Comparison of ENCODE assay signal across 14 cellular contexts in genomic region chr10:110408203-110408871, GRCh38.
DNase-seq lines count a peak whose midpoint lies in the region; ATAC-seq and TF ChIP-seq lines count a peak whose summit lies in the region.
"Had no signal": no experiment of that assay in that cellular context is flagged by ENCODE, and none has a peak within 500 bp of the region (broad histone marks: within the 10 kb centered on the region; RNA-seq: fewer than 3 reads in every experiment).

No MANE protein-coding gene starts in this region.

- no peak for TF ChIP-seq POLR2A in suprapubic skin (IDR thresholded peaks at IDR 0.05)
- TF ChIP-seq POLR2A in esophagus muscularis mucosa (IDR thresholded peaks at IDR 0.05; ENCODE audit: low read depth): no peak

- ATAC-seq in activated T-helper 17 cell treated with anti-CD3 and anti-CD28 coated beads, Interleukin-2, amount 50 U/mL, for 72 hours (replicated peaks): peak; percentile 30
- ATAC-seq in GM19351 (IDR thresholded peaks at IDR 0.05; ENCODE audit: unreplicated experiment) (no peak), Right ventricle myocardium superior (ENCODE audit: poor library complexity) (no peak)

- intact Hi-C loops in esophagus muscularis mucosa (cut with DNase I): no loop called here
- intact Hi-C loops in Right ventricle myocardium superior (cut with DNase I): no loop called here

- no peak overlapping the region for H3K4me2 ChIP-seq in hepatocyte

- H3K27me3 ChIP-seq in ACC112 (ENCODE audit: insufficient read depth, low read length) (no peaks in the 10 kb centered on the region), hepatocyte (no peaks in the 10 kb centered on the region), suprapubic skin (no peaks in the 10 kb centered on the region), esophagus muscularis mucosa (no peaks in the 10 kb centered on the region)
- H3K27me3 ChIP-seq: Peyer's patch had no signal

- H3K27me3 Mint-ChIP-seq in activated T-helper 17 cell treated with anti-CD3 and anti-CD28 coated beads, Interleukin-2, amount 50 U/mL, for 72 hours: no peaks in the 10 kb centered on the region
- H3K27me3 Mint-ChIP-seq: activated naive CD4-positive, alpha-beta T cell treated with anti-CD3 and anti-CD28 coated beads, Interleukin-2, amount 50 U/mL, for 24 hours had no signal

- TF ChIP-seq CTCF in hepatocyte (IDR thresholded peaks at IDR 0.05; ENCODE audit: poor library complexity) (no peak), suprapubic skin (IDR thresholded peaks at IDR 0.05) (no peak), esophagus muscularis mucosa (IDR thresholded peaks at IDR 0.05) (no peak)

- peaks cover 22% of the 10 kb centered on the region for H3K4me1 Mint-ChIP-seq in activated T-helper 17 cell treated with anti-CD3 and anti-CD28 coated beads, Interleukin-2, amount 50 U/mL, for 72 hours

- H3K4me3 ChIP-seq in ACC112 (ENCODE audit: low read depth, low read length) (no peak overlapping the region), hepatocyte (no peak overlapping the region), suprapubic skin (no peak overlapping the region), esophagus muscularis mucosa (no peak overlapping the region)
- H3K4me3 ChIP-seq: Peyer's patch had no signal

- no peaks in the 10 kb centered on the region for H3K79me2 ChIP-seq in ACC112 (ENCODE audit: control insufficient read depth, insufficient read depth, low read length, unreplicated experiment)
- H3K79me2 ChIP-seq in hepatocyte: no peaks in the 10 kb centered on the region
- H3K79me2 ChIP-seq: parathyroid adenoma had no signal

- no peaks in the 10 kb centered on the region for H3K36me3 ChIP-seq in ACC112 (ENCODE audit: insufficient read depth, low read length)
- H3K36me3 ChIP-seq in hepatocyte (replicated peaks; ENCODE audit: insufficient read depth, low read depth): no peaks in the 10 kb centered on the region
- no peaks in the 10 kb centered on the region for H3K36me3 ChIP-seq in suprapubic skin
- no peaks in the 10 kb centered on the region for H3K36me3 ChIP-seq in esophagus muscularis mucosa
- H3K36me3 ChIP-seq: Peyer's patch had no signal

- H3K9me3 ChIP-seq in hepatocyte (ENCODE audit: low read depth) (no peaks in the 10 kb centered on the region), suprapubic skin (no peaks in the 10 kb centered on the region), esophagus muscularis mucosa (no peaks in the 10 kb centered on the region)
- H3K9me3 ChIP-seq: Peyer's patch had no signal

- TF ChIP-seq EP300 in suprapubic skin (IDR thresholded peaks at IDR 0.05) (no peak), esophagus muscularis mucosa (IDR thresholded peaks at IDR 0.05) (no peak)

- peak overlapping the region; percentile 95 for H3K27ac ChIP-seq in ACC112 (ENCODE audit: low read depth, low read length)
- peak overlapping the region; percentile 92 for H3K27ac ChIP-seq in hepatocyte
- H3K27ac ChIP-seq in suprapubic skin: no peak overlapping the region
- H3K27ac ChIP-seq in esophagus muscularis mucosa (replicated peaks in 1 of 4): no peak overlapping the region
- H3K27ac ChIP-seq: parathyroid adenoma, Peyer's patch had no signal

- no peaks in the 10 kb centered on the region for H3K9me3 Mint-ChIP-seq in activated T-helper 17 cell treated with anti-CD3 and anti-CD28 coated beads, Interleukin-2, amount 50 U/mL, for 72 hours
- H3K9me3 Mint-ChIP-seq: activated CD4-positive, alpha-beta T cell treated with anti-CD3 and anti-CD28 coated beads, Interleukin-2, amount 10 ng/mL, durations not matched to agents 7 days and 5 days; activated naive CD4-positive, alpha-beta T cell treated with anti-CD3 and anti-CD28 coated beads, Interleukin-2, amount 50 U/mL, for 24 hours had no signal

- peak; percentile 59 for DNase-seq in HPDE6-E6E7 (ENCODE audit: extremely low spot score)
- no peak for DNase-seq in hepatocyte (ENCODE audit: low spot score)
- no peak for DNase-seq in suprapubic skin (ENCODE audit: low spot score in 2 of 2)
- no peak for DNase-seq in esophagus muscularis mucosa (ENCODE audit: extremely low spot score)
- no peak for DNase-seq in Right ventricle myocardium superior
- DNase-seq: activated CD4-positive, alpha-beta T cell treated with anti-CD3 and anti-CD28 coated beads, Interleukin-2, amount 10 ng/mL, durations not matched to agents 7 days and 5 days; effector memory CD4-positive, alpha-beta T cell; NCI-H1930; Peyer's patch had no signal

- no peaks in the 10 kb centered on the region for H4K20me1 ChIP-seq in hepatocyte (ENCODE audit: insufficient read depth, poor library complexity, severe bottlenecking)

- H3K27ac Mint-ChIP-seq in activated T-helper 17 cell treated with anti-CD3 and anti-CD28 coated beads, Interleukin-2, amount 50 U/mL, for 72 hours: peak overlapping the region; percentile 50
- H3K27ac Mint-ChIP-seq: activated CD4-positive, alpha-beta T cell treated with anti-CD3 and anti-CD28 coated beads, Interleukin-2, amount 10 ng/mL, durations not matched to agents 7 days and 5 days; activated naive CD4-positive, alpha-beta T cell treated with anti-CD3 and anti-CD28 coated beads, Interleukin-2, amount 50 U/mL, for 24 hours had no signal

- H3K4me1 ChIP-seq in ACC112 (ENCODE audit: control insufficient read depth, insufficient read depth, low read length, unreplicated experiment): peaks cover 56% of the 10 kb centered on the region
- peaks cover 43% of the 10 kb centered on the region for H3K4me1 ChIP-seq in hepatocyte (ENCODE audit: insufficient read depth)
- H3K4me1 ChIP-seq in suprapubic skin: peaks cover 21% of the 10 kb centered on the region
- H3K4me1 ChIP-seq in esophagus muscularis mucosa: peaks cover 17 to 39% (median 34%) of the 10 kb centered on the region in 4 donors
- H3K4me1 ChIP-seq: parathyroid adenoma had no signal

- H3K4me3 Mint-ChIP-seq in activated T-helper 17 cell treated with anti-CD3 and anti-CD28 coated beads, Interleukin-2, amount 50 U/mL, for 72 hours: no peak overlapping the region
- H3K4me3 Mint-ChIP-seq: activated CD4-positive, alpha-beta T cell treated with anti-CD3 and anti-CD28 coated beads, Interleukin-2, amount 10 ng/mL, durations not matched to agents 7 days and 5 days; activated naive CD4-positive, alpha-beta T cell treated with anti-CD3 and anti-CD28 coated beads, Interleukin-2, amount 50 U/mL, for 24 hours had no signal

- WGBS in hepatocyte (ENCODE audit: low lambda C conversion rate, missing lambda C conversion rate): 77% methylated on average over 10 of the region's 10 CpGs
- WGBS in suprapubic skin: 83% methylated on average over 7 of the region's 10 CpGs
- 83% methylated on average over 10 of the region's 10 CpGs for WGBS in esophagus muscularis mucosa

- no peaks in the 10 kb centered on the region for H3K36me3 Mint-ChIP-seq in activated T-helper 17 cell treated with anti-CD3 and anti-CD28 coated beads, Interleukin-2, amount 50 U/mL, for 72 hours (ENCODE audit: low read depth)
- H3K36me3 Mint-ChIP-seq: activated naive CD4-positive, alpha-beta T cell treated with anti-CD3 and anti-CD28 coated beads, Interleukin-2, amount 50 U/mL, for 24 hours had no signal

- no peaks in the 10 kb centered on the region for H3K9me2 ChIP-seq in hepatocyte (replicated peaks; ENCODE audit: insufficient read depth)

- H2AFZ ChIP-seq in ACC112 (ENCODE audit: low read length, unreplicated experiment) (no peak overlapping the region), hepatocyte (no peak overlapping the region)
- H2AFZ ChIP-seq: parathyroid adenoma had no signal

Comparison
In these comparisons a context has a peak if more than half of its experiments do, and no peak if none do; other contexts are left out.
1. H3K27ac ChIP-seq: peak in ACC112 (single experiment) and hepatocyte (single experiment); none in suprapubic skin (single experiment) and esophagus muscularis mucosa (0 of 4).